In genomic region chr14:22780105-22780679, GRCh38 we compare ENCODE assay signal across 19 cellular contexts. TPM values are rescaled to one million over a fixed set of nuclear protein-coding genes. Genes with fewer than 3 reads are reported as not detected.
A peak's percentile ranks its signal among the peaks of the same experiment; 100 is the strongest.
DNase-seq lines count a peak whose midpoint lies in the region; ATAC-seq and TF ChIP-seq lines count a peak whose summit lies in the region.
"Had no signal": no experiment of that assay in that cellular context is flagged by ENCODE, and none has a peak within 500 bp of the region (broad histone marks: within the 10 kb centered on the region; RNA-seq: fewer than 3 reads in every experiment).

No MANE protein-coding gene starts in this region.

- H3K36me3 ChIP-seq in Caco-2 (ENCODE audit: control insufficient read depth, insufficient read depth, low read length) (peaks cover 5% of the 10 kb centered on the region; the same call in 1 of the 2 replicates), SJCRH30 (peaks cover 19% of the 10 kb centered on the region), neural progenitor cell (no peaks in the 10 kb centered on the region)
- no peaks in the 10 kb centered on the region for H3K36me3 ChIP-seq in CD8-positive, alpha-beta T cell (ENCODE audit: insufficient read depth, low read length)

- H3K4me1 Mint-ChIP-seq in Caco-2 (ENCODE audit: low read depth, unreplicated experiment) (peaks cover 10% of the 10 kb centered on the region), nephron (peaks cover 10% of the 10 kb centered on the region), neural progenitor cell (peaks cover 14% of the 10 kb centered on the region)
- H3K4me1 Mint-ChIP-seq in CD8-positive, alpha-beta T cell (ENCODE audit: low read depth): no peaks in the 10 kb centered on the region
- H3K4me1 Mint-ChIP-seq: activated naive CD4-positive, alpha-beta T cell treated with anti-CD3 and anti-CD28 coated beads, Interleukin-2, amount 10 ng/mL, durations not matched to agents 7 days and 5 days; central memory CD8-positive, alpha-beta T cell had no signal

- H3K9ac ChIP-seq in neural progenitor cell: no peak overlapping the region

- CTCF ChIA-PET in Caco-2 (lab: Charles Lee): no interaction called here
- CTCF ChIA-PET in CD8-positive, alpha-beta T cell (lab: Charles Lee): interaction anchor here (2.0 kb wide), 1 partner anchor 18 kb away, joined by 4 read pairs; no protein-coding TSS in a partner anchor

- no peaks in the 10 kb centered on the region for H3K27me3 ChIP-seq in Caco-2 (replicated peaks; ENCODE audit: control insufficient read depth, insufficient read depth, low read length)
- H3K27me3 ChIP-seq in SJCRH30: no peaks in the 10 kb centered on the region
- no peaks in the 10 kb centered on the region for H3K27me3 ChIP-seq in CD8-positive, alpha-beta T cell (ENCODE audit: insufficient read depth, low read length)
- H3K27me3 ChIP-seq in neural progenitor cell: no peaks in the 10 kb centered on the region
- H3K27me3 ChIP-seq: heart right ventricle had no signal

- H3K27ac Mint-ChIP-seq in Caco-2 (ENCODE audit: unreplicated experiment): peak overlapping the region; percentile 30
- peak overlapping the region; percentile 40 to 86 (median 46) for H3K27ac Mint-ChIP-seq in nephron
- H3K27ac Mint-ChIP-seq in CD8-positive, alpha-beta T cell: no peak overlapping the region
- H3K27ac Mint-ChIP-seq in neural progenitor cell: no peak overlapping the region
- H3K27ac Mint-ChIP-seq: activated naive CD4-positive, alpha-beta T cell treated with anti-CD3 and anti-CD28 coated beads, Interleukin-2, amount 10 ng/mL, durations not matched to agents 7 days and 5 days; natural killer cell treated with Interleukin-12 subunit alpha and Interleukin-12 subunit beta and Interleukin-15 and Interleukin-18, amount 100 ng/mL, for 72 hours had no signal

- H3K4me3 Mint-ChIP-seq in Caco-2 (ENCODE audit: unreplicated experiment) (no peak overlapping the region), nephron (no peak overlapping the region), neural progenitor cell (no peak overlapping the region)
- no peak overlapping the region for H3K4me3 Mint-ChIP-seq in CD8-positive, alpha-beta T cell
- H3K4me3 Mint-ChIP-seq: activated naive CD4-positive, alpha-beta T cell treated with anti-CD3 and anti-CD28 coated beads, Interleukin-2, amount 10 ng/mL, durations not matched to agents 7 days and 5 days; central memory CD8-positive, alpha-beta T cell; natural killer cell treated with Interleukin-12 subunit alpha and Interleukin-12 subunit beta and Interleukin-15 and Interleukin-18, amount 100 ng/mL, for 72 hours had no signal

- no peak overlapping the region for H3K4me2 ChIP-seq in neural progenitor cell

- no TSS peak for BruUV-seq in Caco-2 (replicated peaks; lab: Mats Ljungman, UMichigan)

- TF ChIP-seq CTCF in Caco-2 (IDR thresholded peaks at IDR 0.05; ENCODE audit: insufficient read depth in 1 of 2, low read depth in 1 of 2, low read length in 1 of 2, severe bottlenecking in 1 of 2, unreplicated experiment in 1 of 2) (no peak), fibroblast of pulmonary artery (IDR thresholded peaks at IDR 0.05; ENCODE audit: low read length, missing control alignments) (no peak), nephron (IDR thresholded peaks at IDR 0.05; ENCODE audit: unreplicated experiment in 3 of 3) (no peak), neural progenitor cell (IDR thresholded peaks at IDR 0.05) (no peak)
- TF ChIP-seq CTCF in CD8-positive, alpha-beta T cell (IDR thresholded peaks at IDR 0.05): no peak

- H3K36me3 Mint-ChIP-seq in Caco-2 (ENCODE audit: insufficient read depth, unreplicated experiment): peaks cover 94% of the 10 kb centered on the region
- peaks cover 4% of the 10 kb centered on the region for H3K36me3 Mint-ChIP-seq in nephron (ENCODE audit: low read depth)
- peaks cover 2% of the 10 kb centered on the region for H3K36me3 Mint-ChIP-seq in CD8-positive, alpha-beta T cell
- peaks cover 1% of the 10 kb centered on the region for H3K36me3 Mint-ChIP-seq in neural progenitor cell
- H3K36me3 Mint-ChIP-seq: natural killer cell treated with Interleukin-12 subunit alpha and Interleukin-12 subunit beta and Interleukin-15 and Interleukin-18, amount 100 ng/mL, for 72 hours had no signal

- no peaks in the 10 kb centered on the region for H3K79me2 ChIP-seq in neural progenitor cell (ENCODE audit: low read depth)

- POLR2A ChIA-PET in Caco-2 (lab: Charles Lee): interaction anchor here (0.7 kb wide), 1 partner anchor 43 kb away, joined by 3 read pairs; no protein-coding TSS in a partner anchor
- POLR2A ChIA-PET in CD8-positive, alpha-beta T cell (lab: Charles Lee): no interaction called here

- no peaks in the 10 kb centered on the region for H3F3A ChIP-seq in neural progenitor cell (ENCODE audit: low read depth)

- H3K27me3 Mint-ChIP-seq in Caco-2 (ENCODE audit: insufficient read depth, unreplicated experiment): no peaks in the 10 kb centered on the region
- H3K27me3 Mint-ChIP-seq in nephron (ENCODE audit: low read depth): no peaks in the 10 kb centered on the region
- H3K27me3 Mint-ChIP-seq in CD8-positive, alpha-beta T cell (ENCODE audit: low read depth): no peaks in the 10 kb centered on the region
- H3K27me3 Mint-ChIP-seq in neural progenitor cell (ENCODE audit: insufficient read depth, low read depth): peaks cover 2% of the 10 kb centered on the region
- H3K27me3 Mint-ChIP-seq: activated naive CD4-positive, alpha-beta T cell treated with anti-CD3 and anti-CD28 coated beads, Interleukin-2, amount 10 ng/mL, durations not matched to agents 7 days and 5 days; natural killer cell treated with Interleukin-12 subunit alpha and Interleukin-12 subunit beta and Interleukin-15 and Interleukin-18, amount 100 ng/mL, for 72 hours had no signal

- peaks cover 14% of the 10 kb centered on the region for H3K4me1 ChIP-seq in Caco-2
- peaks cover 25% of the 10 kb centered on the region for H3K4me1 ChIP-seq in SJCRH30
- no peaks in the 10 kb centered on the region for H3K4me1 ChIP-seq in CD8-positive, alpha-beta T cell (ENCODE audit: insufficient read depth, low read length)
- no peaks in the 10 kb centered on the region for H3K4me1 ChIP-seq in neural progenitor cell

- H4K20me1 ChIP-seq in neural progenitor cell (ENCODE audit: low read depth): no peaks in the 10 kb centered on the region

- intact Hi-C loops in Caco-2 (cut with micrococcal nuclease; ENCODE audit: unreplicated experiment): no loop called here
- intact Hi-C loops in CD8-positive, alpha-beta T cell (cut with DNase I, micrococcal nuclease): no loop called here

- H3K4me3 ChIP-seq in Caco-2 (ENCODE audit: low read depth, low read length) (no peak overlapping the region), SJCRH30 (no peak overlapping the region), fibroblast of pulmonary artery (replicated peaks; ENCODE audit: low read depth, low read length) (no peak overlapping the region), neural progenitor cell (no peak overlapping the region)
- no peak overlapping the region for H3K4me3 ChIP-seq in CD8-positive, alpha-beta T cell (ENCODE audit: low read depth, low read length)
- H3K4me3 ChIP-seq: heart right ventricle had no signal

- H3K9me3 ChIP-seq in Caco-2 (no peaks in the 10 kb centered on the region), SJCRH30 (replicated peaks) (no peaks in the 10 kb centered on the region), neural progenitor cell (ENCODE audit: low read depth) (no peaks in the 10 kb centered on the region)
- no peaks in the 10 kb centered on the region for H3K9me3 ChIP-seq in CD8-positive, alpha-beta T cell (ENCODE audit: low read length)
- H3K9me3 ChIP-seq: heart right ventricle had no signal

- ATAC-seq in GM18861 (IDR thresholded peaks at IDR 0.05; ENCODE audit: unreplicated experiment) (no peak), GM19328 (IDR thresholded peaks at IDR 0.05; ENCODE audit: unreplicated experiment) (no peak)
- ATAC-seq in CD8-positive, alpha-beta T cell: no peak
- ATAC-seq: left colon; stimulated activated naive CD8-positive, alpha-beta T cell treated with anti-CD3 and anti-CD28 coated beads, Interleukin-15, Interleukin-2, amounts not matched to agents 100 U/mL and 50 U/mL, for 24 hours had no signal

- DNase-seq in Caco-2: no peak
- DNase-seq in SJCRH30: peak; percentile 40 to 65
- peak; percentile 65 for DNase-seq in fibroblast of pulmonary artery (ENCODE audit: low read depth)
- no peak for DNase-seq in CD8-positive, alpha-beta T cell
- DNase-seq in neural progenitor cell (ENCODE audit: low spot score): no peak
- DNase-seq: activated CD4-positive, CD25-positive, alpha-beta regulatory T cell; activated CD8-positive, alpha-beta memory T cell treated with anti-CD3 and anti-CD28 coated beads, Interleukin-2, amount 50 U/mL, for 4 hours; activated naive CD4-positive, alpha-beta T cell treated with anti-CD3 and anti-CD28 coated beads, Interleukin-2, amount 10 ng/mL, durations not matched to agents 7 days and 5 days; heart right ventricle; Kasumi-1; left colon; NCI-H446 treated with DMSO at 0.1 percent for 48 hours; stimulated activated naive CD8-positive, alpha-beta T cell treated with anti-CD3 and anti-CD28 coated beads, Interleukin-15, Interleukin-2, amounts not matched to agents 100 U/mL and 50 U/mL, for 24 hours had no signal

- H3K27ac ChIP-seq in SJCRH30 (peak overlapping the region; percentile 65), neural progenitor cell (no peak overlapping the region)
- no peak overlapping the region for H3K27ac ChIP-seq in CD8-positive, alpha-beta T cell (ENCODE audit: low read depth, low read length)
- H3K27ac ChIP-seq: HL-60 had no signal

- H3K9me3 Mint-ChIP-seq in Caco-2 (ENCODE audit: unreplicated experiment) (no peaks in the 10 kb centered on the region), nephron (no peaks in the 10 kb centered on the region), neural progenitor cell (no peaks in the 10 kb centered on the region)
- no peaks in the 10 kb centered on the region for H3K9me3 Mint-ChIP-seq in CD8-positive, alpha-beta T cell
- H3K9me3 Mint-ChIP-seq: activated naive CD4-positive, alpha-beta T cell treated with anti-CD3 and anti-CD28 coated beads, Interleukin-2, amount 10 ng/mL, durations not matched to agents 7 days and 5 days; central memory CD8-positive, alpha-beta T cell; natural killer cell treated with Interleukin-12 subunit alpha and Interleukin-12 subunit beta and Interleukin-15 and Interleukin-18, amount 100 ng/mL, for 72 hours had no signal

- H2AFZ ChIP-seq in neural progenitor cell (replicated peaks): no peak overlapping the region

RNA-seq across cellular contexts. Expression of gene OXA1L, which starts 13.7 kb away (rescaled TPM):
- total RNA-seq in Caco-2 (2022) (110 and 116 TPM in 2 replicates), neural progenitor cell (ENCODE audit: low replicate concordance) (101 and 116 TPM in 2 replicates)
- 134 and 145 TPM in 2 replicates for total RNA-seq in SJCRH30 (2014; rRNA removed; shearing (Covaris generic))
- total RNA-seq in CD8-positive, alpha-beta T cell: 100 to 1,000 TPM; 186 to 192 TPM

RNA-seq across cellular contexts. Expression of gene SLC7A7, which starts 35.0 kb away (rescaled TPM):
- total RNA-seq in Caco-2 (2022) (380 and 443 TPM in 2 replicates), neural progenitor cell (ENCODE audit: low replicate concordance) (2.8 and 5.6 TPM in 2 replicates)
- 46.2 and 47.8 TPM in 2 replicates for total RNA-seq in SJCRH30 (2014; rRNA removed; shearing (Covaris generic))
- total RNA-seq in CD8-positive, alpha-beta T cell: under 1 TPM; 0.33 TPM

RNA-seq across cellular contexts. Expression of gene MRPL52, which starts 49.5 kb away (rescaled TPM):
- total RNA-seq in Caco-2 (2022) (149 TPM in 2 replicates), neural progenitor cell (ENCODE audit: low replicate concordance) (28.1 and 71.5 TPM in 2 replicates)
- total RNA-seq in SJCRH30 (2014; rRNA removed; shearing (Covaris generic)): 65.1 and 95.5 TPM in 2 replicates
- total RNA-seq in CD8-positive, alpha-beta T cell: 10 to 100 TPM; 22.3 to 25.7 TPM

RNA-seq across cellular contexts. Expression of gene MMP14, which starts 56.2 kb away (rescaled TPM):
- 57.2 and 62.9 TPM in 2 replicates for total RNA-seq in Caco-2 (2022)
- total RNA-seq in SJCRH30 (2014; rRNA removed; shearing (Covaris generic)): 96.7 and 98.7 TPM in 2 replicates
- 1 to 10 TPM; 1.4 TPM for total RNA-seq in CD8-positive, alpha-beta T cell
- 15.1 and 25.2 TPM in 2 replicates for total RNA-seq in neural progenitor cell (ENCODE audit: low replicate concordance)

Comparison
In these comparisons a context has a peak if more than half of its experiments do, and no peak if none do; other contexts are left out.
1. DNase-seq: peak in SJCRH30 (2 of 2) and fibroblast of pulmonary artery (single experiment); none in Caco-2 (0 of 2), CD8-positive, alpha-beta T cell (0 of 7) and neural progenitor cell (single experiment).
2. H3K27ac Mint-ChIP-seq: peak in Caco-2 (single experiment) and nephron (3 of 3); none in CD8-positive, alpha-beta T cell (single experiment) and neural progenitor cell (single experiment).